In the genomic region with DNA sequence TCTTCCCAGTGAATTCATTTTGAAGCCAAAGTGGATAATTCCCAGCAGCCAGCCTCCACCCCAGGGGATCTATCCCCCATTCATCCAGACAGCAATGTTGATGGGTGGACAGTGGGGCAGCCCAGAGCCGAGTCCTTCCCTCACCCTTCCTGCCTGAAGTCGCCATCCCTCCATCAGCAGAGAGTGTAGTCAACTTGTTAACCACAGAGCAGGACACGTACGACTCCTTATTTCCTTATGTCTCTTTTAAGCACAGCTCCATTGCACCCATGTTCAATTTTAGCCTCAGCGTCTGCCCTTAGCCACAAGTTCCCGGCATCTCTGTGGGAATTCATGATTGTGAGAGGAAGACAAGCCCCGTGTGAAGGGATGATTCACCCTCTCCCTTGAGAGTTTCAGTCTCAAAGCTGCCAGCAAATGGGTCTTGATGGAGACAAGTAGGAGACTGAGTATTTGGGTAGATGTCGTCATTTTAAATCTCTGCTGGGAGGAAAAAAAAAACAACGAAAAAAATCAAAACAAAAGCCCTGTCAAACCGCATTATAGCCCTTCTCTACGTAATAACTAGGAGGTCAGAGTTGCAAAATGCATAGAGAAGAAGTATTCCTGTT, we compare ENCODE assay signal across 8 cellular contexts. TPM values are rescaled to one million over a fixed set of nuclear protein-coding genes. Genes with fewer than 3 reads are reported as not detected.
DNase-seq lines count a peak whose midpoint lies in the region; ATAC-seq, FAIRE-seq and TF ChIP-seq lines count a peak whose summit lies in the region.

No MANE protein-coding gene starts in this region.

- H3K14ac ChIP-seq in mesenchymal stem cell (ENCODE audit: low read length in 2 of 2): peak overlapping the region in 1 of 2 experiments; percentile 3

- H2AFZ ChIP-seq in mesenchymal stem cell (ENCODE audit: low read depth, low read length): no peak overlapping the region

- H3K4me3 ChIP-seq in mesenchymal stem cell (ENCODE audit: insufficient read depth in 1 of 2, low read depth in 1 of 2, low read length in 2 of 2): peak overlapping the region in 1 of 2 experiments; percentile 17

- no peak overlapping the region for H3K23ac ChIP-seq in mesenchymal stem cell (ENCODE audit: low read length in 2 of 2)

- peak overlapping the region; percentile 47 for H4K8ac ChIP-seq in mesenchymal stem cell (ENCODE audit: low read length)

- H2BK120ac ChIP-seq in mesenchymal stem cell (ENCODE audit: low read depth, low read length): peak overlapping the region; percentile 50

- H3K18ac ChIP-seq in mesenchymal stem cell (ENCODE audit: low read depth in 1 of 2, low read length in 2 of 2): peak overlapping the region; percentile 72 to 85

- peaks cover 4% of the 10 kb centered on the region for H3K36me3 Mint-ChIP-seq in type B pancreatic cell

- WGBS in mesenchymal stem cell: 7% methylated on average over 8 of the region's 11 CpGs

- peak overlapping the region; percentile 58 for H3K9ac ChIP-seq in mesenchymal stem cell (ENCODE audit: low read length)

- H3K4me2 ChIP-seq in mesenchymal stem cell (ENCODE audit: low read length, poor library complexity, severe bottlenecking): no peak overlapping the region

- no peak for TF ChIP-seq CTCF in type B pancreatic cell (conservative IDR thresholded peaks at IDR 0.05)

- no peak overlapping the region for H3K27ac Mint-ChIP-seq in type B pancreatic cell

- H3K9me3 ChIP-seq in mesenchymal stem cell (ENCODE audit: control insufficient read depth, low read length): no peaks in the 10 kb centered on the region

- no peak overlapping the region for H2AK5ac ChIP-seq in mesenchymal stem cell (ENCODE audit: low read length, severe bottlenecking)

- H2BK5ac ChIP-seq in mesenchymal stem cell (ENCODE audit: low read depth, low read length, poor library complexity, severe bottlenecking): no peak overlapping the region

- no peak for ATAC-seq in HG03039 (IDR thresholded peaks at IDR 0.05; ENCODE audit: unreplicated experiment)

- no peak overlapping the region for H3K4me3 Mint-ChIP-seq in type B pancreatic cell

- in situ Hi-C loops in ACHN (cut with HindIII; ENCODE audit: low pct_ligation_motif_present, low pct_unique_long_range_greater_than_20kb, low sequenced_read_pairs): no loop called here

- peaks cover 24% of the 10 kb centered on the region for H3K4me1 ChIP-seq in mesenchymal stem cell (ENCODE audit: control insufficient read depth, insufficient read depth, low read depth, low read length)

- H4K91ac ChIP-seq in mesenchymal stem cell (ENCODE audit: low read length): peak overlapping the region; percentile 45

- peak; percentile 61 for DNase-seq in ACHN
- peak; percentile 58 for DNase-seq in H54 (ENCODE audit: insufficient read length, low spot score)
- peak; percentile 100 for DNase-seq in mesenchymal stem cell
- DNase-seq in occipital lobe (lab: John Stamatoyannopoulos, UW): no peak
- no peak for DNase-seq in type B pancreatic cell (ENCODE audit: extremely low spot score, unreplicated experiment)
- DNase-seq in activated CD8-positive, alpha-beta memory T cell treated with anti-CD3 and anti-CD28 coated beads, Interleukin-2, amount 50 U/mL, for 48 hours: no peak

- peak overlapping the region; percentile 63 to 88 for H2BK12ac ChIP-seq in mesenchymal stem cell (ENCODE audit: low read length in 2 of 2)

- H3K27ac ChIP-seq in angular gyrus (ENCODE audit: low read depth, low read length) (peak overlapping the region; percentile 23), mesenchymal stem cell (ENCODE audit: low read length, poor library complexity, severe bottlenecking) (peak overlapping the region; percentile 65)

- peaks cover 0 to 3% of the 10 kb centered on the region in 2 experiments for H3K27me3 ChIP-seq in mesenchymal stem cell (ENCODE audit: control insufficient read depth in 1 of 2, insufficient read depth in 1 of 2, low read length in 2 of 2)

- peaks cover 9% of the 10 kb centered on the region for H3K4me1 Mint-ChIP-seq in type B pancreatic cell (ENCODE audit: unreplicated experiment)

- H3K9me3 Mint-ChIP-seq in type B pancreatic cell: peaks cover 4% of the 10 kb centered on the region

- H3K27me3 Mint-ChIP-seq in type B pancreatic cell: peaks cover 5% of the 10 kb centered on the region

- H3K79me1 ChIP-seq in mesenchymal stem cell (replicated peaks; ENCODE audit: low read length, poor library complexity, severe bottlenecking): no peaks in the 10 kb centered on the region

- no peaks in the 10 kb centered on the region for H3K36me3 ChIP-seq in mesenchymal stem cell (ENCODE audit: control insufficient read depth in 1 of 2, insufficient read depth in 2 of 2, low read depth in 1 of 2, low read length in 2 of 2)

- peak overlapping the region in 1 of 2 experiments; percentile 14 for H3K4ac ChIP-seq in mesenchymal stem cell (ENCODE audit: low read depth in 1 of 2, low read length in 2 of 2)

- FAIRE-seq in H54 (lab: Jason Lieb, UNC): no peak

- no peak for TF ChIP-seq POLR2A in H54 (IDR thresholded peaks at IDR 0.05; ENCODE audit: low read depth, low read length)

- H2BK15ac ChIP-seq in mesenchymal stem cell (ENCODE audit: low read depth, poor library complexity, severe bottlenecking): no peak overlapping the region

RNA-seq across cellular contexts. Expression of a gene that starts 58.3 kb away (rescaled TPM):
- 1.5 TPM for polyA plus RNA-seq in mesenchymal stem cell (2013, experiment 1 of 2)
- 1.6 TPM for polyA plus RNA-seq in mesenchymal stem cell (2013, experiment 2 of 2)
- 0.78 TPM for total RNA-seq in occipital lobe
- 0.36 and 0.40 TPM in 2 replicates for total RNA-seq in type B pancreatic cell (ENCODE audit: low replicate concordance)

Comparison
In these comparisons a context has a peak if more than half of its experiments do, and no peak if none do; other contexts are left out.
1. DNase-seq: peak in ACHN (single experiment), H54 (single experiment) and mesenchymal stem cell (single experiment); none in occipital lobe (single experiment), type B pancreatic cell (single experiment) and activated CD8-positive, alpha-beta memory T cell treated with anti-CD3 and anti-CD28 coated beads, Interleukin-2, amount 50 U/mL, for 48 hours (single experiment).